21 cellular contexts compared by ENCODE assay signal in genomic region chr7:111508387-111508786, GRCh38.
DNase-seq lines count a peak whose midpoint lies in the region; ATAC-seq lines count a peak whose summit lies in the region.
"Had no signal": no experiment of that assay in that cellular context is flagged by ENCODE, and none has a peak within 500 bp of the region (broad histone marks: within the 10 kb centered on the region; RNA-seq: fewer than 3 reads in every experiment).

No MANE protein-coding gene starts in this region.

- ATAC-seq in GM19023 (IDR thresholded peaks at IDR 0.05; ENCODE audit: unreplicated experiment) (peak; percentile 66), HG02678 (IDR thresholded peaks at IDR 0.05; ENCODE audit: unreplicated experiment) (peak; percentile 62), HG03520 (IDR thresholded peaks at IDR 0.05; ENCODE audit: unreplicated experiment) (peak; percentile 56)
- ATAC-seq in stimulated activated naive B cell treated with anti-CD40 and anti-IgM and Interleukin-4, amounts not matched to agents 10 μg/mL and 1 μg/mL and 100 μg/mL, for 72 hours (replicated peaks): peak; percentile 100
- ATAC-seq: activated CD4-positive, alpha-beta T cell treated with anti-CD3 and anti-CD28 coated beads for 36 hours; heart left ventricle; left cardiac atrium; Panc1; sciatic nerve had no signal

- peaks cover 12 to 25% of the 10 kb centered on the region in 2 donors for H3K4me1 Mint-ChIP-seq in stimulated activated naive B cell treated with anti-CD40 and anti-IgM and Interleukin-4, amounts not matched to agents 10 μg/mL and 1 μg/mL and 100 μg/mL, for 72 hours

- H3K4me3 Mint-ChIP-seq in stimulated activated naive B cell treated with anti-CD40 and anti-IgM and Interleukin-4, amounts not matched to agents 10 μg/mL and 1 μg/mL and 100 μg/mL, for 72 hours: peak overlapping the region in 1 of 2 donors; percentile 26
- H3K4me3 Mint-ChIP-seq: activated CD4-positive, alpha-beta T cell treated with anti-CD3 and anti-CD28 coated beads for 36 hours had no signal

- H3K36me3 Mint-ChIP-seq in stimulated activated naive B cell treated with anti-CD40 and anti-IgM and Interleukin-4, amounts not matched to agents 10 μg/mL and 1 μg/mL and 100 μg/mL, for 72 hours: peaks cover 19 to 35% of the 10 kb centered on the region in 2 donors

- no peak overlapping the region for H3K27ac Mint-ChIP-seq in stimulated activated naive B cell treated with anti-CD40 and anti-IgM and Interleukin-4, amounts not matched to agents 10 μg/mL and 1 μg/mL and 100 μg/mL, for 72 hours
- H3K27ac Mint-ChIP-seq: activated CD4-positive, alpha-beta T cell treated with anti-CD3 and anti-CD28 coated beads for 36 hours; progenitor cell of endocrine pancreas had no signal

- peaks cover 0 to 10% of the 10 kb centered on the region in 2 donors for H3K9me3 Mint-ChIP-seq in stimulated activated naive B cell treated with anti-CD40 and anti-IgM and Interleukin-4, amounts not matched to agents 10 μg/mL and 1 μg/mL and 100 μg/mL, for 72 hours

- peak; percentile 35 for DNase-seq in stimulated activated naive B cell treated with anti-CD40 and anti-IgM and Interleukin-4, amounts not matched to agents 10 μg/mL and 1 μg/mL and 100 μg/mL, for 72 hours
- DNase-seq in SKM-1 (lab: John Stamatoyannopoulos, UW; ENCODE audit: unreplicated experiment) (no peak), cortex of kidney (lab: John Stamatoyannopoulos, UW) (no peak)
- no peak for DNase-seq in stimulated activated CD4-positive, alpha-beta T cell treated with anti-CD3 and anti-CD28 coated beads, Interleukin-15, amount 100 ng/mL, for 24 hours
- DNase-seq: activated CD4-positive, alpha-beta T cell treated with anti-CD3 and anti-CD28 coated beads for 36 hours; activated CD8-positive, alpha-beta memory T cell treated with anti-CD3 and anti-CD28 coated beads for 24 hours; activated gamma-delta T cell; activated T-cell treated with anti-CD3 and anti-CD28 coated beads, Interleukin-2, amount 50 U/mL, for 1 hour; AML-193; GOT3; heart left ventricle; left cardiac atrium; mesenchymal stem cell; NCI-H1436 treated with DMSO at 0.1 percent for 48 hours; NCI-H510A treated with DMSO at 0.1 percent for 48 hours had no signal

- no peaks in the 10 kb centered on the region for H3K27me3 Mint-ChIP-seq in stimulated activated naive B cell treated with anti-CD40 and anti-IgM and Interleukin-4, amounts not matched to agents 10 μg/mL and 1 μg/mL and 100 μg/mL, for 72 hours
- H3K27me3 Mint-ChIP-seq: activated CD4-positive, alpha-beta T cell treated with anti-CD3 and anti-CD28 coated beads for 36 hours; progenitor cell of endocrine pancreas had no signal
